In genomic region chr22:29387921-29388758, GRCh38 we compare ENCODE assay signal across 8 cellular contexts. TPM values are rescaled to one million over a fixed set of nuclear protein-coding genes. Genes with fewer than 3 reads are reported as not detected.
DNase-seq lines count a peak whose midpoint lies in the region; ATAC-seq and TF ChIP-seq lines count a peak whose summit lies in the region.

Gene AP1B1 (minus strand): TSS chr22:29388570. CDS start chr22:29367243, 21,327 bp downstream.

- DNase-seq in AG09319 (ENCODE audit: extremely low read depth, low read depth) (peak; percentile 54), NCI-H460 (ENCODE audit: extremely low read depth, low read depth) (peak; percentile 84), cerebellar cortex (ENCODE audit: low spot score) (peak; percentile 94), islet precursor cell (peak; percentile 97)
- DNase-seq in activated CD4-positive, CD25-positive, alpha-beta regulatory T cell treated with anti-CD3 and anti-CD28 coated beads, Interleukin-2, amount 50 U/mL, for 72 hours, result peak; percentile 98
- peak; percentile 90 to 96 (median 93) for DNase-seq in stimulated activated CD4-positive, alpha-beta T cell treated with anti-CD3 and anti-CD28 coated beads, Interleukin-12 subunit alpha, Interleukin-12 subunit beta, amount 100 ng/mL, for 48 hours (ENCODE audit: low read depth in 2 of 3, low spot score in 1 of 3)

- no peak for TF ChIP-seq CTCF in AG09319 (IDR thresholded peaks at IDR 0.05; ENCODE audit: low read depth, low read length)

- peak; percentile 81 for ATAC-seq in GM19043 (IDR thresholded peaks at IDR 0.05; ENCODE audit: low read depth, unreplicated experiment)
- peak; percentile 69 for ATAC-seq in HG03378 (IDR thresholded peaks at IDR 0.05; ENCODE audit: unreplicated experiment)

RNA-seq across cellular contexts. Expression of gene AP1B1, which starts in this region (rescaled TPM):
- 28.6 TPM in 2 replicates for total RNA-seq in NCI-H460 (2014; rRNA removed; shearing (Covaris generic))
- polyA plus RNA-seq in NCI-H460 (2014; cell fraction: nucleus; rRNA removed), result 29.5 and 58.6 TPM in 2 replicates

Comparison
In these comparisons a context has a peak if more than half of its experiments do, and no peak if none do; other contexts are left out.
1. Peak in every context shown above with its lines: DNase-seq and ATAC-seq.